22 cellular contexts compared by ENCODE assay signal in genomic region chr20:1800180-1800579, GRCh38.
DNase-seq lines count a peak whose midpoint lies in the region; ATAC-seq and TF ChIP-seq lines count a peak whose summit lies in the region.
"Had no signal": no experiment of that assay in that cellular context is flagged by ENCODE, and none has a peak within 500 bp of the region (broad histone marks: within the 10 kb centered on the region; RNA-seq: fewer than 3 reads in every experiment).

No MANE protein-coding gene starts in this region.

- H3K4me3 Mint-ChIP-seq in WTC11 = no peak overlapping the region
- H3K4me3 Mint-ChIP-seq in nephron progenitor cell = no peak overlapping the region
- H3K4me3 Mint-ChIP-seq: H9, HFFc6 had no signal

- no peak for ATAC-seq in WTC11
- ATAC-seq in stimulated activated naive CD8-positive, alpha-beta T cell treated with anti-CD3 and anti-CD28 coated beads, Interleukin-15, Interleukin-2, amounts not matched to agents 100 U/mL and 50 U/mL, for 24 hours = no peak
- ATAC-seq: HepG2, K562 had no signal

- H3K27me3 ChIP-seq in neutrophil = no peaks in the 10 kb centered on the region
- H3K27me3 ChIP-seq: MG63, Peyer's patch had no signal

- H3K27ac Mint-ChIP-seq in WTC11 (no peak overlapping the region), nephron progenitor cell (no peak overlapping the region)
- H3K27ac Mint-ChIP-seq: H9, HFFc6 had no signal

- no peaks in the 10 kb centered on the region for H3K9me3 ChIP-seq in neutrophil
- H3K9me3 ChIP-seq: MG63, Peyer's patch, SJCRH30 had no signal

- DNase-seq in Ammon's horn (ENCODE audit: low spot score) = peak; percentile 53
- peak; percentile 90 for DNase-seq in NCI-H2171 treated with DMSO at 0.1 percent for 48 hours (lab: John Stamatoyannopoulos, UW)
- no peak for DNase-seq in WTC11 (ENCODE audit: low spot score)
- DNase-seq in stimulated activated naive CD8-positive, alpha-beta T cell treated with anti-CD3 and anti-CD28 coated beads, Interleukin-15, Interleukin-2, amounts not matched to agents 100 U/mL and 50 U/mL, for 24 hours = no peak
- DNase-seq in nephron progenitor cell = no peak
- DNase-seq: DMS153, H9, MG63, NCI-H1048, NCI-H1436, NCI-H1930, NCI-H226, Peyer's patch, SJCRH30, T-helper 1 cell had no signal

- H3K4me1 Mint-ChIP-seq in WTC11 (peaks cover 28% of the 10 kb centered on the region), nephron progenitor cell (peaks cover 23% of the 10 kb centered on the region)

- no peaks in the 10 kb centered on the region for H3K36me3 ChIP-seq in neutrophil
- H3K36me3 ChIP-seq: MG63, Peyer's patch, SJCRH30 had no signal

- H3K9me3 Mint-ChIP-seq in WTC11 = no peaks in the 10 kb centered on the region
- no peaks in the 10 kb centered on the region for H3K9me3 Mint-ChIP-seq in nephron progenitor cell
- H3K9me3 Mint-ChIP-seq: H9, HFFc6 had no signal

- TF ChIP-seq CTCF in VCaP (conservative IDR thresholded peaks at IDR 0.05) (no peak), neutrophil (IDR thresholded peaks at IDR 0.05) (no peak), WTC11 (IDR thresholded peaks at IDR 0.05) (no peak), nephron progenitor cell (IDR thresholded peaks at IDR 0.05) (no peak)

- no peak overlapping the region for H3K4me3 ChIP-seq in neutrophil (ENCODE audit: low read depth in 1 of 2, low read length in 1 of 2)
- H3K4me3 ChIP-seq: GM23248, K562, MG63, Peyer's patch, SJCRH30 had no signal

- peaks cover 57 to 62% of the 10 kb centered on the region in 2 experiments for H3K4me1 ChIP-seq in neutrophil (ENCODE audit: control insufficient read depth in 1 of 2, insufficient read depth in 1 of 2, low read depth in 1 of 2, low read length in 1 of 2)
- H3K4me1 ChIP-seq: SJCRH30 had no signal

- H3K27me3 Mint-ChIP-seq in WTC11 (ENCODE audit: low read depth) (peaks cover 29% of the 10 kb centered on the region), nephron progenitor cell (ENCODE audit: low read depth, poor library complexity) (peaks cover 8% of the 10 kb centered on the region)

- H3K27ac ChIP-seq in VCaP (peak overlapping the region; percentile 62; the same call in 1 of the 2 replicates), neutrophil (peak overlapping the region; percentile 99)
- H3K27ac ChIP-seq: GM23248, HL-60, Peyer's patch, SJCRH30 had no signal

- CTCF ChIA-PET in WTC11 (lab: Charles Lee) = interaction anchor here (0.7 to 1.8 kb wide), 5 partner anchors 12 to 332 kb away, joined by 3 to 6 read pairs (median 4); no protein-coding TSS in a partner anchor

- H3K36me3 Mint-ChIP-seq in WTC11 (no peaks in the 10 kb centered on the region), nephron progenitor cell (ENCODE audit: low read depth) (no peaks in the 10 kb centered on the region)

- POLR2A ChIA-PET in WTC11 (lab: Charles Lee) = no interaction called here

TF ChIP-seq in WTC11, 78 proteins besides CTCF, POLR2A, EP300 and RAD21 (continues in another document):
- TF ChIP-seq NR3C1 (CRISPR knock-in tag; conservative IDR thresholded peaks at IDR 0.05; ENCODE audit: low read depth) = no peak
- no peak for TF ChIP-seq FOXP4 (CRISPR knock-in tag; IDR thresholded peaks at IDR 0.05)
- TF ChIP-seq RORB (CRISPR knock-in tag; IDR thresholded peaks at IDR 0.05) = no peak
- no peak for TF ChIP-seq NFATC4 (CRISPR knock-in tag; IDR thresholded peaks at IDR 0.05)
- no peak for TF ChIP-seq ZNF219 (CRISPR knock-in tag; IDR thresholded peaks at IDR 0.05; ENCODE audit: borderline replicate concordance)
- no peak for TF ChIP-seq ZNF281 (CRISPR knock-in tag; IDR thresholded peaks at IDR 0.05)
- no peak for TF ChIP-seq ERG (CRISPR knock-in tag; IDR thresholded peaks at IDR 0.05)
- TF ChIP-seq GABPB1 (CRISPR knock-in tag; IDR thresholded peaks at IDR 0.05) = no peak
- TF ChIP-seq PRDM15 (CRISPR knock-in tag; IDR thresholded peaks at IDR 0.05) = no peak
- TF ChIP-seq E2F5 (CRISPR knock-in tag; IDR thresholded peaks at IDR 0.05) = no peak
- no peak for TF ChIP-seq ZNF423 (CRISPR knock-in tag; IDR thresholded peaks at IDR 0.05)
- no peak for TF ChIP-seq FOXJ3 (CRISPR knock-in tag; IDR thresholded peaks at IDR 0.05; ENCODE audit: borderline replicate concordance)
- TF ChIP-seq PRRX2 (CRISPR knock-in tag; IDR thresholded peaks at IDR 0.05) = no peak
- no peak for TF ChIP-seq CBFB (CRISPR knock-in tag; IDR thresholded peaks at IDR 0.05; ENCODE audit: low read depth)
- TF ChIP-seq FOXP1 (CRISPR knock-in tag; IDR thresholded peaks at IDR 0.05; ENCODE audit: borderline replicate concordance) = no peak
- no peak for TF ChIP-seq ZNF121 (CRISPR knock-in tag; IDR thresholded peaks at IDR 0.05)

Comparison
In these comparisons a context has a peak if more than half of its experiments do, and no peak if none do; other contexts are left out.
1. DNase-seq: peak in Ammon's horn (single experiment) and NCI-H2171 treated with DMSO at 0.1 percent for 48 hours (single experiment); none in WTC11 (single experiment), stimulated activated naive CD8-positive, alpha-beta T cell treated with anti-CD3 and anti-CD28 coated beads, Interleukin-15, Interleukin-2, amounts not matched to agents 100 U/mL and 50 U/mL, for 24 hours (single experiment) and nephron progenitor cell (single experiment).